1 cellular context compared by ENCODE assay signal in genomic region chr20:58003525-58003924, GRCh38.
TF ChIP-seq lines count a peak whose summit lies in the region.

No MANE protein-coding gene starts in this region.

TF ChIP-seq in SK-N-SH treated with all-trans-retinoic acid at 6 μM for 48 hours, 23 proteins besides CTCF, POLR2A, EP300 and RAD21 (continued from another document):
- no peak for TF ChIP-seq CREB5 (CRISPR knock-in tag; IDR thresholded peaks at IDR 0.05; ENCODE audit: low read depth)
- no peak for TF ChIP-seq TSHZ2 (CRISPR knock-in tag; IDR thresholded peaks at IDR 0.05)
- TF ChIP-seq ZFP3 (CRISPR knock-in tag; IDR thresholded peaks at IDR 0.05), result no peak
- no peak for TF ChIP-seq TCF4 (CRISPR knock-in tag; IDR thresholded peaks at IDR 0.05; ENCODE audit: borderline replicate concordance)
- no peak for TF ChIP-seq SNAI2 (CRISPR knock-in tag; IDR thresholded peaks at IDR 0.05)
- TF ChIP-seq ZNF70 (CRISPR knock-in tag; IDR thresholded peaks at IDR 0.05), result no peak
